In genomic region chr6:21754891-21755290, GRCh38 we compare ENCODE assay signal across 14 cellular contexts.
DNase-seq lines count a peak whose midpoint lies in the region; ATAC-seq and TF ChIP-seq lines count a peak whose summit lies in the region.
"Had no signal": no experiment of that assay in that cellular context is flagged by ENCODE, and none has a peak within 500 bp of the region (broad histone marks: within the 10 kb centered on the region; RNA-seq: fewer than 3 reads in every experiment).

No MANE protein-coding gene starts in this region.

- intact Hi-C loops in left lung (cut with DNase I), result no loop called here
- intact Hi-C loops in CD4-positive, alpha-beta T cell (cut with DNase I, micrococcal nuclease), result no loop called here

- CTCF ChIA-PET in CD4-positive, alpha-beta T cell (lab: Charles Lee), result no interaction called here

- H3K27ac ChIP-seq in left lung, result no peak overlapping the region
- no peak overlapping the region for H3K27ac ChIP-seq in CD4-positive, alpha-beta T cell (ENCODE audit: low read depth, low read length)

- H3K36me3 ChIP-seq in left lung, result no peaks in the 10 kb centered on the region
- H3K36me3 ChIP-seq: MG63 had no signal

- H3K4me1 ChIP-seq in left lung, result peaks cover 7 to 13% of the 10 kb centered on the region in 2 donors

- TF ChIP-seq CTCF in astrocyte of the spinal cord (IDR thresholded peaks at IDR 0.05; ENCODE audit: low read depth, low read length) (no peak), left lung (IDR thresholded peaks at IDR 0.05) (no peak), GM13977 (IDR thresholded peaks at IDR 0.05; ENCODE audit: extremely low read depth, insufficient read depth, missing control alignments) (no peak)
- TF ChIP-seq CTCF in CD4-positive, alpha-beta T cell (IDR thresholded peaks at IDR 0.05), result no peak

- H3K4me1 Mint-ChIP-seq in CD4-positive, alpha-beta T cell (ENCODE audit: low read depth), result no peaks in the 10 kb centered on the region

- H3K36me3 Mint-ChIP-seq in CD4-positive, alpha-beta T cell (ENCODE audit: low read depth), result no peaks in the 10 kb centered on the region

- no peaks in the 10 kb centered on the region for H3K9me3 Mint-ChIP-seq in CD4-positive, alpha-beta T cell

- peak; percentile 72 for DNase-seq in ACHN
- DNase-seq in astrocyte of the spinal cord (ENCODE audit: low read depth, low spot score), result peak; percentile 74
- no peak for DNase-seq in left lung
- DNase-seq in NCI-H146 treated with DMSO at 0.1 percent for 48 hours (lab: John Stamatoyannopoulos, UW; ENCODE audit: unreplicated experiment), result no peak
- DNase-seq in CD4-positive, alpha-beta T cell, result no peak
- no peak for DNase-seq in GM13977 (ENCODE audit: low spot score)
- DNase-seq: activated CD4-positive, alpha-beta T cell treated with anti-CD3 and anti-CD28 coated beads for 4 hours; GF-D8; glutamatergic neuron; MG63; NCI-H446 treated with DMSO at 0.1 percent for 48 hours; stimulated activated CD4-positive, alpha-beta T cell treated with anti-CD3 and anti-CD28 coated beads, Interleukin-4, amount 100 ng/mL, for 1 hour had no signal

- no peak overlapping the region for H3K4me3 Mint-ChIP-seq in CD4-positive, alpha-beta T cell

- H3K9me3 ChIP-seq in left lung, result no peaks in the 10 kb centered on the region
- no peaks in the 10 kb centered on the region for H3K9me3 ChIP-seq in CD4-positive, alpha-beta T cell (ENCODE audit: control insufficient read depth, low read length)
- H3K9me3 ChIP-seq: MG63 had no signal

- H3K4me3 ChIP-seq in astrocyte of the spinal cord (ENCODE audit: low read depth, low read length) (no peak overlapping the region), left lung (no peak overlapping the region)
- H3K4me3 ChIP-seq: MG63 had no signal

- H3K27ac Mint-ChIP-seq in CD4-positive, alpha-beta T cell, result no peak overlapping the region

- H3K27me3 ChIP-seq in left lung, result no peaks in the 10 kb centered on the region
- H3K27me3 ChIP-seq in CD4-positive, alpha-beta T cell (ENCODE audit: control insufficient read depth, insufficient read depth, low read length), result no peaks in the 10 kb centered on the region
- H3K27me3 ChIP-seq: MG63 had no signal

- POLR2A ChIA-PET in CD4-positive, alpha-beta T cell (lab: Charles Lee), result no interaction called here

- no peaks in the 10 kb centered on the region for H3K27me3 Mint-ChIP-seq in CD4-positive, alpha-beta T cell

- in situ Hi-C loops in ACHN (cut with HindIII; ENCODE audit: low pct_ligation_motif_present, low pct_unique_long_range_greater_than_20kb, low sequenced_read_pairs) (no loop called here), astrocyte of the spinal cord (cut with HindIII; ENCODE audit: low sequenced_read_pairs) (no loop called here), GM13977 (cut with MboI; ENCODE audit: low pct_unique_long_range_greater_than_20kb, low sequenced_read_pairs, unreplicated experiment) (no loop called here)

- ATAC-seq in HG03442 (IDR thresholded peaks at IDR 0.05; ENCODE audit: unreplicated experiment), result peak; percentile 75
- ATAC-seq in left lung, result peak; percentile 33
- no peak for ATAC-seq in HG02840 (IDR thresholded peaks at IDR 0.05; ENCODE audit: low FRiP score, unreplicated experiment)
- ATAC-seq in CD4-positive, alpha-beta T cell (ENCODE audit: poor library complexity), result no peak

Comparison
In these comparisons a context has a peak if more than half of its experiments do, and no peak if none do; other contexts are left out.
1. DNase-seq: peak in ACHN (single experiment) and astrocyte of the spinal cord (single experiment); none in left lung (0 of 2), NCI-H146 treated with DMSO at 0.1 percent for 48 hours (single experiment), CD4-positive, alpha-beta T cell (0 of 10) and GM13977 (single experiment).
2. ATAC-seq: peak in HG03442 (single experiment) and left lung (single experiment); none in HG02840 (single experiment) and CD4-positive, alpha-beta T cell (single experiment).